10 cellular contexts compared by ENCODE assay signal in genomic region chr3:130300888-130301287, GRCh38. TPM values are rescaled to one million over a fixed set of nuclear protein-coding genes. Genes with fewer than 3 reads are reported as not detected.
"Had no signal": no experiment of that assay in that cellular context is flagged by ENCODE, and none has a peak within 500 bp of the region (broad histone marks: within the 10 kb centered on the region; RNA-seq: fewer than 3 reads in every experiment).

No MANE protein-coding gene starts in this region.

- H3K36me3 Mint-ChIP-seq: IgD-negative memory B cell had no signal

- DNase-seq: IMR-90, KBM-7, KG1 had no signal

- ATAC-seq: HepG2, K562 had no signal

- H3K4me2 ChIP-seq: KMS-11 had no signal

- H3K9ac ChIP-seq: KMS-11 had no signal

- H3K27ac Mint-ChIP-seq: IgD-negative memory B cell had no signal

- H3K27ac ChIP-seq: HL-60, KMS-11 had no signal

- FAIRE-seq: HepG2, HTR-8/SVneo, K562 had no signal

- H3K4me3 Mint-ChIP-seq: IgD-negative memory B cell had no signal

- H3K4me3 ChIP-seq: K562 had no signal

- H3K27me3 Mint-ChIP-seq: IgD-negative memory B cell had no signal

RNA-seq across cellular contexts. Expression of gene COL6A5, which starts 44.6 kb away (rescaled TPM):
- total RNA-seq: HepG2, HT-29, IMR-90 had no signal
- polyA plus RNA-seq: HepG2, IgD-negative memory B cell, IMR-90 had no signal
